1 cellular context compared by ENCODE assay signal in genomic region chr12:3607039-3607719, GRCh38.
TF ChIP-seq lines count a peak whose summit lies in the region.

No MANE protein-coding gene starts in this region.

TF ChIP-seq in HepG2, 621 proteins besides CTCF, POLR2A, EP300 and RAD21 (continued from another document):
- TF ChIP-seq, protein P1, sequence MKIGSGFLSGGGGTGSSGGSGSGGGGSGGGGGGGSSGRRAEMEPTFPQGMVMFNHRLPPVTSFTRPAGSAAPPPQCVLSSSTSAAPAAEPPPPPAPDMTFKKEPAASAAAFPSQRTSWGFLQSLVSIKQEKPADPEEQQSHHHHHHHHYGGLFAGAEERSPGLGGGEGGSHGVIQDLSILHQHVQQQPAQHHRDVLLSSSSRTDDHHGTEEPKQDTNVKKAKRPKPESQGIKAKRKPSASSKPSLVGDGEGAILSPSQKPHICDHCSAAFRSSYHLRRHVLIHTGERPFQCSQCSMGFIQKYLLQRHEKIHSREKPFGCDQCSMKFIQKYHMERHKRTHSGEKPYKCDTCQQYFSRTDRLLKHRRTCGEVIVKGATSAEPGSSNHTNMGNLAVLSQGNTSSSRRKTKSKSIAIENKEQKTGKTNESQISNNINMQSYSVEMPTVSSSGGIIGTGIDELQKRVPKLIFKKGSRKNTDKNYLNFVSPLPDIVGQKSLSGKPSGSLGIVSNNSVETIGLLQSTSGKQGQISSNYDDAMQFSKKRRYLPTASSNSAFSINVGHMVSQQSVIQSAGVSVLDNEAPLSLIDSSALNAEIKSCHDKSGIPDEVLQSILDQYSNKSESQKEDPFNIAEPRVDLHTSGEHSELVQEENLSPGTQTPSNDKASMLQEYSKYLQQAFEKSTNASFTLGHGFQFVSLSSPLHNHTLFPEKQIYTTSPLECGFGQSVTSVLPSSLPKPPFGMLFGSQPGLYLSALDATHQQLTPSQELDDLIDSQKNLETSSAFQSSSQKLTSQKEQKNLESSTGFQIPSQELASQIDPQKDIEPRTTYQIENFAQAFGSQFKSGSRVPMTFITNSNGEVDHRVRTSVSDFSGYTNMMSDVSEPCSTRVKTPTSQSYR (CRISPR knock-in tag; IDR thresholded peaks at IDR 0.05; ENCODE audit: borderline replicate concordance): no peak
